ENCODE assay signal across 8 cellular contexts in the genomic region with DNA sequence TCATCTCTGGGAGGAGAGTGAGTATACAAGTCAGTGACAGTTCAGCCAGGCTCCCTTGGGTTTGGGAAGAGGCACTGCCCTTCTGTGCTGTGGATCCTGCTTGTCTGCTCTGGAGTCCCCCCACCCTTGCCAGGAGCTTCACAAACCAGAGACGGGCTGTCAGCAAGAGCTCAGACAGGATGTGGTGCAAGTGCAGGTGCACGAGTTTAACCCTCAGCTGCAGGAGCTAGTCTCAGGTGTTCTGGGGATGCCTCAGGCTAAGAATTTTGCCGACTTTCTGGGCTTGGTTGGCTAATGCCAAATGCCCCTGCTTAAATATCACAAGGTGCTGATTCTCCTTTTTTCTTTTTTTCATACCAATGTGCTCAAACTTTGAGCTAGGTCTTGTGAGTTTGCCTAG. TPM values are rescaled to one million over a fixed set of nuclear protein-coding genes. Genes with fewer than 3 reads are reported as not detected.
DNase-seq lines count a peak whose midpoint lies in the region; ATAC-seq and TF ChIP-seq lines count a peak whose summit lies in the region.

No MANE protein-coding gene starts in this region.

- H3K23ac ChIP-seq in trophoblast cell (ENCODE audit: low read length), result no peak overlapping the region

- H3K18ac ChIP-seq in trophoblast cell (ENCODE audit: low read length), result no peak overlapping the region

- no peak overlapping the region for H3K14ac ChIP-seq in trophoblast cell (ENCODE audit: low read length)

- H3K4me2 ChIP-seq in trophoblast cell (ENCODE audit: low read length), result peak overlapping the region; percentile 99

- H3K79me1 ChIP-seq in trophoblast cell (ENCODE audit: low read length), result no peaks in the 10 kb centered on the region

- no CpG with 5 or more reads among the region's 3 CpGs for WGBS in trophoblast cell (ENCODE audit: extremely low coverage, insufficient coverage, insufficient read length)

- peaks cover 9% of the 10 kb centered on the region for H3K36me3 Mint-ChIP-seq in activated naive CD8-positive, alpha-beta T cell treated with anti-CD3 and anti-CD28 coated beads for 36 hours
- peaks cover 22 to 24% of the 10 kb centered on the region in 2 donors for H3K36me3 Mint-ChIP-seq in CD14-positive monocyte

- no peak overlapping the region for H4K91ac ChIP-seq in trophoblast cell (ENCODE audit: low read depth, low read length)

- H3K4me1 ChIP-seq in trophoblast cell (ENCODE audit: control insufficient read depth in 1 of 2, insufficient read depth in 2 of 2, low read length in 2 of 2), result peaks cover 9 to 16% of the 10 kb centered on the region in 2 experiments

- H2BK120ac ChIP-seq in trophoblast cell (ENCODE audit: insufficient read depth, low read length, poor library complexity), result no peak overlapping the region

- intact Hi-C loops in CD14-positive monocyte (cut with micrococcal nuclease), result no loop called here

- H3K9me3 Mint-ChIP-seq in activated naive CD8-positive, alpha-beta T cell treated with anti-CD3 and anti-CD28 coated beads for 36 hours, result no peaks in the 10 kb centered on the region
- H3K9me3 Mint-ChIP-seq in CD14-positive monocyte, result peaks cover 0 to 3% (median 0%) of the 10 kb centered on the region in 7 donors

- peaks cover 30% of the 10 kb centered on the region for H3K4me1 Mint-ChIP-seq in activated naive CD8-positive, alpha-beta T cell treated with anti-CD3 and anti-CD28 coated beads for 36 hours
- peaks cover 18% of the 10 kb centered on the region for H3K4me1 Mint-ChIP-seq in CD14-positive monocyte

- H3K27ac ChIP-seq in trophoblast cell (ENCODE audit: low read depth, low read length), result no peak overlapping the region

- DNase-seq in NCI-H510A (lab: John Stamatoyannopoulos, UW), result peak; percentile 17
- no peak for DNase-seq in activated naive CD8-positive, alpha-beta T cell treated with anti-CD3 and anti-CD28 coated beads for 36 hours
- DNase-seq in trophoblast cell, result peak in 1 of 2 donors; percentile 9
- DNase-seq in putamen (ENCODE audit: low spot score), result no peak
- DNase-seq in CD14-positive monocyte (ENCODE audit: low spot score), result no peak

- H3K4me3 Mint-ChIP-seq in activated naive CD8-positive, alpha-beta T cell treated with anti-CD3 and anti-CD28 coated beads for 36 hours, result no peak overlapping the region
- peak overlapping the region in 1 of 2 donors; percentile 97 for H3K4me3 Mint-ChIP-seq in CD14-positive monocyte

- H3K27me3 Mint-ChIP-seq in activated naive CD8-positive, alpha-beta T cell treated with anti-CD3 and anti-CD28 coated beads for 36 hours, result no peaks in the 10 kb centered on the region
- peaks cover 12 to 23% (median 13%) of the 10 kb centered on the region in 3 donors for H3K27me3 Mint-ChIP-seq in CD14-positive monocyte (ENCODE audit: low read depth in 3 of 3)

- peaks cover 21 to 25% of the 10 kb centered on the region in 2 experiments for H3K36me3 ChIP-seq in trophoblast cell (ENCODE audit: control insufficient read depth in 1 of 2, insufficient read depth in 2 of 2, low read length in 2 of 2)

- H2AFZ ChIP-seq in trophoblast cell (ENCODE audit: insufficient read depth, low read length, poor library complexity), result no peak overlapping the region

- ATAC-seq in GM18907 (IDR thresholded peaks at IDR 0.05; ENCODE audit: unreplicated experiment) (peak; percentile 26), HG03565 (IDR thresholded peaks at IDR 0.05; ENCODE audit: unreplicated experiment) (no peak), HG03571 (IDR thresholded peaks at IDR 0.05; ENCODE audit: unreplicated experiment) (no peak)

- H3K4ac ChIP-seq in trophoblast cell (ENCODE audit: low read depth, low read length), result no peak overlapping the region

- H2AK5ac ChIP-seq in trophoblast cell (ENCODE audit: low read length), result no peak overlapping the region

- H4K12ac ChIP-seq in trophoblast cell (ENCODE audit: low read depth, low read length), result no peak overlapping the region

- H3K27me3 ChIP-seq in trophoblast cell (ENCODE audit: insufficient read depth, low read length), result no peaks in the 10 kb centered on the region

- no peak overlapping the region for H3K9ac ChIP-seq in trophoblast cell (ENCODE audit: low read length)

- H2BK12ac ChIP-seq in trophoblast cell (ENCODE audit: low read length), result no peak overlapping the region

- TF ChIP-seq CTCF in CD14-positive monocyte (IDR thresholded peaks at IDR 0.05), result no peak

- peak overlapping the region; percentile 54 for H3K27ac Mint-ChIP-seq in activated naive CD8-positive, alpha-beta T cell treated with anti-CD3 and anti-CD28 coated beads for 36 hours
- H3K27ac Mint-ChIP-seq in CD14-positive monocyte, result no peak overlapping the region

- H2BK5ac ChIP-seq in trophoblast cell (ENCODE audit: low read depth, low read length, poor library complexity), result no peak overlapping the region

- no peaks in the 10 kb centered on the region for H3K9me3 ChIP-seq in trophoblast cell (ENCODE audit: insufficient read depth, low read depth, low read length)

- H3K79me2 ChIP-seq in trophoblast cell (ENCODE audit: control insufficient read depth, insufficient read depth, low read length, poor library complexity), result peaks cover 2% of the 10 kb centered on the region

- no peak overlapping the region for H4K8ac ChIP-seq in trophoblast cell (ENCODE audit: low read depth, low read length)

- no peak overlapping the region for H3K4me3 ChIP-seq in trophoblast cell (ENCODE audit: low read depth, low read length)

RNA-seq across cellular contexts. Expression of gene ZNF783, which starts 22.3 kb away (rescaled TPM):
- 10 to 100 TPM; 14.4 to 16.2 TPM for total RNA-seq in activated naive CD8-positive, alpha-beta T cell treated with anti-CD3 and anti-CD28 coated beads for 36 hours
- polyA plus RNA-seq in trophoblast cell (2013), result 3.8 and 4.0 TPM in 2 replicates
- 1 to 10 TPM; 1.2 to 1.5 TPM for polyA plus RNA-seq in CD14-positive monocyte

RNA-seq across cellular contexts. Expression of gene ZNF212, which starts 44.9 kb away (rescaled TPM):
- 10 to 100 TPM; 12.5 to 14.6 TPM for total RNA-seq in activated naive CD8-positive, alpha-beta T cell treated with anti-CD3 and anti-CD28 coated beads for 36 hours
- polyA plus RNA-seq in trophoblast cell (2013), result 5.5 and 5.8 TPM in 2 replicates
- 1 to 10 TPM; 1.6 to 2.3 TPM for polyA plus RNA-seq in CD14-positive monocyte
